Comparison of ENCODE assay signal across 9 cellular contexts in the genomic region with DNA sequence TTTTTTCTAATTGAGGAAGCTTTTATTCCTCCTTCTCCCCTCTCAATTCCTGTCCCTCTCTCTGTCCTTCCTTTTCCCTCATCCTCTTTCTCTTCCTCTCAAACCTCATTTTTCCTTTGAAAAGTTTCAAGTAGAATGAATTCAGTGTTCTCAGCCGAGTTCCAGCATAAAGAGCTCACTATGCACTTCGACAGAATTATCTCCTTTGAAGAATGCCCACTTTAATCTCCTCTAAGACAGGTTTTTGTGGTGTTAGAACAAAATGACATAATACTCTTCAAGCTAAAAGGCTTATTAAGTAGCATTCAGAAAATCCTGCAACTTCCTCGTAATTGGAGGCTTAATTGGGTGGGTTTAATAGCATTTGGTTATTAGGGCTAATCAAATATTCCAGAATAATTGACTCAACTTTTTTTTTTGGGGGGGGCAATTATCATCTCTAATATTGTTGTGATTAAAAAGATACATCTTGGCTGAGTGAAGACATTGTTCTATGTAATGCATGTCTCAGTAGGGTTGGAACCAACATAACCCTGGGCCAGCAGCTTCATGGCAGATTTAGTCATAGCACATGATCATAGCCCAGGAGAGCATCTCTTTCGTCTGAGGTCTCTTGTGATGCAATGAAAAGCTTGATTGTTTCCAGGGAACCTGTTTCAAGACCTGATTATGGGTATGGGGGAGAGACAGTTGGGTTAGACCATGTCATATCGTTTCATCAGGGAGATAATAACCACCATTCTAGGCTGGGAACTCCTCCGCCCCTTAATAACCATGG. TPM values are rescaled to one million over a fixed set of nuclear protein-coding genes. Genes with fewer than 3 reads are reported as not detected.
"Had no signal": no experiment of that assay in that cellular context is flagged by ENCODE, and none has a peak within 500 bp of the region (broad histone marks: within the 10 kb centered on the region; RNA-seq: fewer than 3 reads in every experiment).

No MANE protein-coding gene starts in this region.

- DNase-seq: H9, HCEC 1CT, IMR-90 had no signal

- ATAC-seq: GM23338, K562 had no signal

- FAIRE-seq: H1, H54, HTR-8/SVneo, K562 had no signal

- H3K9me3 Mint-ChIP-seq: GM23338, H9 had no signal

- H3K4me3 Mint-ChIP-seq: GM23338, H9 had no signal

- H3K4me3 ChIP-seq: GM23338, K562 had no signal

- H3K27ac Mint-ChIP-seq: GM23338, H9 had no signal

- H3K4me1 Mint-ChIP-seq: GM23338, H9 had no signal

RNA-seq across cellular contexts. Expression of gene SLC24A4, which starts 25.0 kb away (rescaled TPM):
- total RNA-seq: HT-29, IMR-90, K562 had no signal
